ENCODE assay signal across 14 cellular contexts in the genomic region with DNA sequence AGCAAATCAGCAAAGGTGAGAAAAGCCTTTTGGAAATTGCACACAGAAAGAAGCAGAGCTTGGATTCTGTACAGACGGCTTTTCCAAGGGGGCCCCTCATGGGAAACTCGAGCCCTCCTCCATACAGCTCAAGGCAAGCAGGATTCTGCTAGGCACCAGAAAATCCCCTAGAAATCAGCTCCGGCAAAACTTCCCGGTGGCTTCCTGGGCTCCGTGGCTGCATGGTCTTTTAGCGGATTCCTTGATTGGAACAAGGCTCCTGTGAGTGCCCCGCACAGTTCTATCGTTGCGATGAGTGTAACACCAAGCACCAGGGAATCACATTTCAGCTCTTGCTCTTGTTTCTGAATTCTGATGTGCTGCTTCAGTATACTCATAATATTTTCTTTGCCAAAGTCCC.
A peak's percentile ranks its signal among the peaks of the same experiment; 100 is the strongest.
DNase-seq lines count a peak whose midpoint lies in the region; ATAC-seq and TF ChIP-seq lines count a peak whose summit lies in the region.
"Had no signal": no experiment of that assay in that cellular context is flagged by ENCODE, and none has a peak within 500 bp of the region (broad histone marks: within the 10 kb centered on the region; RNA-seq: fewer than 3 reads in every experiment).

No MANE protein-coding gene starts in this region.

- H3K4me3 ChIP-seq in left ventricle myocardium inferior = peak overlapping the region; percentile 13
- no peak overlapping the region for H3K4me3 ChIP-seq in ectodermal cell (ENCODE audit: insufficient read depth, low read depth, low read length)
- H3K4me3 ChIP-seq in muscle layer of duodenum (ENCODE audit: low read depth in 1 of 2, low read length in 2 of 2) = peak overlapping the region; percentile 13

- H3K9me3 Mint-ChIP-seq in type B pancreatic cell = no peaks in the 10 kb centered on the region

- DNase-seq in left ventricle myocardium inferior = no peak
- DNase-seq in left cardiac atrium = no peak
- no peak for DNase-seq in type B pancreatic cell (ENCODE audit: extremely low spot score, unreplicated experiment)
- DNase-seq in NCI-H748 (lab: John Stamatoyannopoulos, UW; ENCODE audit: unreplicated experiment) = no peak
- no peak for DNase-seq in NCI-H2196 (lab: John Stamatoyannopoulos, UW; ENCODE audit: unreplicated experiment)
- DNase-seq: activated CD8-positive, alpha-beta T cell treated with anti-CD3 and anti-CD28 coated beads for 36 hours; activated naive CD4-positive, alpha-beta T cell; NCI-H1694 treated with DMSO at 0.1 percent for 48 hours; sigmoid colon; T-helper 2 cell had no signal

- H3K36me3 Mint-ChIP-seq in type B pancreatic cell = no peaks in the 10 kb centered on the region

- no peak overlapping the region for H3K27ac ChIP-seq in left ventricle myocardium inferior (replicated peaks)
- peak overlapping the region; percentile 38 for H3K27ac ChIP-seq in ectodermal cell (ENCODE audit: insufficient read depth, low read depth, low read length, poor library complexity, severe bottlenecking)
- H3K27ac ChIP-seq in muscle layer of duodenum (ENCODE audit: low read length) = no peak overlapping the region
- H3K27ac ChIP-seq: KMS-11, sigmoid colon had no signal

- TF ChIP-seq CTCF in left ventricle myocardium inferior (IDR thresholded peaks at IDR 0.05; ENCODE audit: borderline replicate concordance) = no peak
- no peak for TF ChIP-seq CTCF in type B pancreatic cell (conservative IDR thresholded peaks at IDR 0.05)

- no peaks in the 10 kb centered on the region for H3K27me3 ChIP-seq in left ventricle myocardium inferior (ENCODE audit: low read depth)
- no peaks in the 10 kb centered on the region for H3K27me3 ChIP-seq in ectodermal cell (ENCODE audit: control insufficient read depth, insufficient read depth, low read length, poor library complexity, severe bottlenecking)
- H3K27me3 ChIP-seq in muscle layer of duodenum (ENCODE audit: low read depth, low read length) = no peaks in the 10 kb centered on the region
- H3K27me3 ChIP-seq: sigmoid colon had no signal

- 42 to 43% methylated on average over 9 of the region's 9 CpGs for WGBS in ectodermal cell, 2 experiments

- no peaks in the 10 kb centered on the region for H3K27me3 Mint-ChIP-seq in type B pancreatic cell
- H3K27me3 Mint-ChIP-seq: activated CD8-positive, alpha-beta T cell treated with anti-CD3 and anti-CD28 coated beads for 36 hours had no signal

- intact Hi-C loops in left ventricle myocardium inferior (cut with micrococcal nuclease) (no loop called here), left cardiac atrium (cut with DNase I) (no loop called here)

- H3K27ac Mint-ChIP-seq in type B pancreatic cell = peak overlapping the region; percentile 17
- H3K27ac Mint-ChIP-seq: activated CD8-positive, alpha-beta T cell treated with anti-CD3 and anti-CD28 coated beads for 36 hours had no signal

- peaks cover 9% of the 10 kb centered on the region for H3K4me1 ChIP-seq in left ventricle myocardium inferior
- peaks cover 12% of the 10 kb centered on the region for H3K4me1 ChIP-seq in ectodermal cell (ENCODE audit: control insufficient read depth, insufficient read depth, low read length)
- no peaks in the 10 kb centered on the region for H3K4me1 ChIP-seq in muscle layer of duodenum (ENCODE audit: control insufficient read depth in 1 of 2, insufficient read depth in 2 of 2, low read length in 2 of 2)

- H3K36me3 ChIP-seq in left ventricle myocardium inferior (no peaks in the 10 kb centered on the region), ectodermal cell (ENCODE audit: control insufficient read depth, insufficient read depth, low read length) (no peaks in the 10 kb centered on the region), muscle layer of duodenum (ENCODE audit: control insufficient read depth in 1 of 2, insufficient read depth in 2 of 2, low read length in 2 of 2) (no peaks in the 10 kb centered on the region)
- H3K36me3 ChIP-seq: sigmoid colon had no signal

- ATAC-seq in left cardiac atrium (no peak), HG03460 (IDR thresholded peaks at IDR 0.05; ENCODE audit: unreplicated experiment) (no peak)
- ATAC-seq: activated CD8-positive, alpha-beta T cell treated with anti-CD3 and anti-CD28 coated beads for 36 hours had no signal

- peaks cover 10% of the 10 kb centered on the region for H3K4me1 Mint-ChIP-seq in type B pancreatic cell (ENCODE audit: unreplicated experiment)

- H3K9me3 ChIP-seq in left ventricle myocardium inferior (replicated peaks) (no peaks in the 10 kb centered on the region), ectodermal cell (ENCODE audit: control insufficient read depth, low read length) (no peaks in the 10 kb centered on the region), muscle layer of duodenum (ENCODE audit: control insufficient read depth in 1 of 2, low read length in 2 of 2) (no peaks in the 10 kb centered on the region)
- H3K9me3 ChIP-seq: sigmoid colon had no signal

- H3K4me3 Mint-ChIP-seq in type B pancreatic cell = peak overlapping the region; percentile 73
- H3K4me3 Mint-ChIP-seq: activated CD8-positive, alpha-beta T cell treated with anti-CD3 and anti-CD28 coated beads for 36 hours had no signal
